In the genomic region with DNA sequence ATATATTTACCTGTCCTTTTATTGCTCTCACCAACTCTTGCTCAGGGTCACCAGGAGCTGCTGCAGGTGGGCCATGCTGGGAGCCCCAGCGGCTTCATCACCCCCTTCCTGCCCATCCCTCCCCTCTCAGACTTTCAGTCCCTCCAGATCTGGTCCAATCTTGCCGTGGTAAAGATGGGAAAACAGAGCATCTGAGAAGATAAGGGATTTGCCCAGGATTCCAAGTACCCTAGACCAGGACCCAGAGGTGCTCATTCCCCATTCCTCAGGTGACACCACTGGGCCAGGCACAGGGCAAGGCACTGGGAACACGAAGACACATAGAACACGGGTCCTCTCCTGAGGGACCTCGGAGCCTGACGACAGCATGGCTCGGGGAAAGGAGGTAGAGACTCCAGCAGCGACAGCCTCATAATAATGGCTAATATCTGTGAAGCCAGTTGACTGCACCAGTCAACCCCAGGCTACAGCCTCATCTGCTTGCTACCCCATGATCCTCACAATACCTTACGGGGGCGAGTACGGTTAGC, we compare ENCODE assay signal across 2 cellular contexts.
TF ChIP-seq lines count a peak whose summit lies in the region.

No MANE protein-coding gene starts in this region.

TF ChIP-seq in SK-N-SH, 30 proteins besides CTCF, POLR2A, EP300 and RAD21 (continued from another document):
- TF ChIP-seq, protein P1, sequence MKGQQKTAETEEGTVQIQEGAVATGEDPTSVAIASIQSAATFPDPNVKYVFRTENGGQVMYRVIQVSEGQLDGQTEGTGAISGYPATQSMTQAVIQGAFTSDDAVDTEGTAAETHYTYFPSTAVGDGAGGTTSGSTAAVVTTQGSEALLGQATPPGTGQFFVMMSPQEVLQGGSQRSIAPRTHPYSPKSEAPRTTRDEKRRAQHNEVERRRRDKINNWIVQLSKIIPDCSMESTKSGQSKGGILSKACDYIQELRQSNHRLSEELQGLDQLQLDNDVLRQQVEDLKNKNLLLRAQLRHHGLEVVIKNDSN (IDR thresholded peaks at IDR 0.05; ENCODE audit: borderline replicate concordance, low read depth): no peak
- no peak for TF ChIP-seq GATA2 (CRISPR knock-in tag; IDR thresholded peaks at IDR 0.05)
- no peak for TF ChIP-seq GABPA (IDR thresholded peaks at IDR 0.05; ENCODE audit: low read depth)
- no peak for TF ChIP-seq FOXM1 (IDR thresholded peaks at IDR 0.05; ENCODE audit: low read depth)
- no peak for TF ChIP-seq TCF12 (IDR thresholded peaks at IDR 0.05)

TF ChIP-seq in SK-N-SH treated with all-trans-retinoic acid at 6 μM for 48 hours, 23 proteins besides CTCF, POLR2A, EP300 and RAD21 (continued from another document):
- TF ChIP-seq, protein P2, sequence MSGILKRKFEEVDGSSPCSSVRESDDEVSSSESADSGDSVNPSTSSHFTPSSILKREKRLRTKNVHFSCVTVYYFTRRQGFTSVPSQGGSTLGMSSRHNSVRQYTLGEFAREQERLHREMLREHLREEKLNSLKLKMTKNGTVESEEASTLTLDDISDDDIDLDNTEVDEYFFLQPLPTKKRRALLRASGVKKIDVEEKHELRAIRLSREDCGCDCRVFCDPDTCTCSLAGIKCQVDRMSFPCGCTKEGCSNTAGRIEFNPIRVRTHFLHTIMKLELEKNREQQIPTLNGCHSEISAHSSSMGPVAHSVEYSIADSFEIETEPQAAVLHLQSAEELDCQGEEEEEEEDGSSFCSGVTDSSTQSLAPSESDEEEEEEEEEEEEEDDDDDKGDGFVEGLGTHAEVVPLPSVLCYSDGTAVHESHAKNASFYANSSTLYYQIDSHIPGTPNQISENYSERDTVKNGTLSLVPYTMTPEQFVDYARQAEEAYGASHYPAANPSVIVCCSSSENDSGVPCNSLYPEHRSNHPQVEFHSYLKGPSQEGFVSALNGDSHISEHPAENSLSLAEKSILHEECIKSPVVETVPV (CRISPR knock-in tag; IDR thresholded peaks at IDR 0.05): no peak
- TF ChIP-seq TCF4 (CRISPR knock-in tag; IDR thresholded peaks at IDR 0.05; ENCODE audit: borderline replicate concordance): no peak
- TF ChIP-seq, protein P3, sequence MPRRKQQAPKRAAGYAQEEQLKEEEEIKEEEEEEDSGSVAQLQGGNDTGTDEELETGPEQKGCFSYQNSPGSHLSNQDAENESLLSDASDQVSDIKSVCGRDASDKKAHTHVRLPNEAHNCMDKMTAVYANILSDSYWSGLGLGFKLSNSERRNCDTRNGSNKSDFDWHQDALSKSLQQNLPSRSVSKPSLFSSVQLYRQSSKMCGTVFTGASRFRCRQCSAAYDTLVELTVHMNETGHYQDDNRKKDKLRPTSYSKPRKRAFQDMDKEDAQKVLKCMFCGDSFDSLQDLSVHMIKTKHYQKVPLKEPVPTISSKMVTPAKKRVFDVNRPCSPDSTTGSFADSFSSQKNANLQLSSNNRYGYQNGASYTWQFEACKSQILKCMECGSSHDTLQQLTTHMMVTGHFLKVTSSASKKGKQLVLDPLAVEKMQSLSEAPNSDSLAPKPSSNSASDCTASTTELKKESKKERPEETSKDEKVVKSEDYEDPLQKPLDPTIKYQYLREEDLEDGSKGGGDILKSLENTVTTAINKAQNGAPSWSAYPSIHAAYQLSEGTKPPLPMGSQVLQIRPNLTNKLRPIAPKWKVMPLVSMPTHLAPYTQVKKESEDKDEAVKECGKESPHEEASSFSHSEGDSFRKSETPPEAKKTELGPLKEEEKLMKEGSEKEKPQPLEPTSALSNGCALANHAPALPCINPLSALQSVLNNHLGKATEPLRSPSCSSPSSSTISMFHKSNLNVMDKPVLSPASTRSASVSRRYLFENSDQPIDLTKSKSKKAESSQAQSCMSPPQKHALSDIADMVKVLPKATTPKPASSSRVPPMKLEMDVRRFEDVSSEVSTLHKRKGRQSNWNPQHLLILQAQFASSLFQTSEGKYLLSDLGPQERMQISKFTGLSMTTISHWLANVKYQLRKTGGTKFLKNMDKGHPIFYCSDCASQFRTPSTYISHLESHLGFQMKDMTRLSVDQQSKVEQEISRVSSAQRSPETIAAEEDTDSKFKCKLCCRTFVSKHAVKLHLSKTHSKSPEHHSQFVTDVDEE (CRISPR knock-in tag; IDR thresholded peaks at IDR 0.05): no peak
- TF ChIP-seq, protein P4, sequence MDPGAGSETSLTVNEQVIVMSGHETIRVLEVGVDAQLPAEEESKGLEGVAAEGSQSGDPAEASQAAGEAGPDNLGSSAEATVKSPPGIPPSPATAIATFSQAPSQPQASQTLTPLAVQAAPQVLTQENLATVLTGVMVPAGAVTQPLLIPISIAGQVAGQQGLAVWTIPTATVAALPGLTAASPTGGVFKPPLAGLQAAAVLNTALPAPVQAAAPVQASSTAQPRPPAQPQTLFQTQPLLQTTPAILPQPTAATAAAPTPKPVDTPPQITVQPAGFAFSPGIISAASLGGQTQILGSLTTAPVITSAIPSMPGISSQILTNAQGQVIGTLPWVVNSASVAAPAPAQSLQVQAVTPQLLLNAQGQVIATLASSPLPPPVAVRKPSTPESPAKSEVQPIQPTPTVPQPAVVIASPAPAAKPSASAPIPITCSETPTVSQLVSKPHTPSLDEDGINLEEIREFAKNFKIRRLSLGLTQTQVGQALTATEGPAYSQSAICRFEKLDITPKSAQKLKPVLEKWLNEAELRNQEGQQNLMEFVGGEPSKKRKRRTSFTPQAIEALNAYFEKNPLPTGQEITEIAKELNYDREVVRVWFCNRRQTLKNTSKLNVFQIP (CRISPR knock-in tag; IDR thresholded peaks at IDR 0.05; ENCODE audit: borderline replicate concordance, low read depth): no peak
- no peak for TF ChIP-seq ISL1 (CRISPR knock-in tag; IDR thresholded peaks at IDR 0.05)
- TF ChIP-seq ZNF70 (CRISPR knock-in tag; IDR thresholded peaks at IDR 0.05): no peak
- TF ChIP-seq SNAI2 (CRISPR knock-in tag; IDR thresholded peaks at IDR 0.05): no peak
- TF ChIP-seq, protein P5, sequence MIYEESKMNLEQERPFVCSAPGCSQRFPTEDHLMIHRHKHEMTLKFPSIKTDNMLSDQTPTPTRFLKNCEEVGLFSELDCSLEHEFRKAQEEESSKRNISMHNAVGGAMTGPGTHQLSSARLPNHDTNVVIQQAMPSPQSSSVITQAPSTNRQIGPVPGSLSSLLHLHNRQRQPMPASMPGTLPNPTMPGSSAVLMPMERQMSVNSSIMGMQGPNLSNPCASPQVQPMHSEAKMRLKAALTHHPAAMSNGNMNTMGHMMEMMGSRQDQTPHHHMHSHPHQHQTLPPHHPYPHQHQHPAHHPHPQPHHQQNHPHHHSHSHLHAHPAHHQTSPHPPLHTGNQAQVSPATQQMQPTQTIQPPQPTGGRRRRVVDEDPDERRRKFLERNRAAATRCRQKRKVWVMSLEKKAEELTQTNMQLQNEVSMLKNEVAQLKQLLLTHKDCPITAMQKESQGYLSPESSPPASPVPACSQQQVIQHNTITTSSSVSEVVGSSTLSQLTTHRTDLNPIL (CRISPR knock-in tag; IDR thresholded peaks at IDR 0.05; ENCODE audit: low read depth): no peak
